ENCODE assay signal across 22 cellular contexts in the genomic region with DNA sequence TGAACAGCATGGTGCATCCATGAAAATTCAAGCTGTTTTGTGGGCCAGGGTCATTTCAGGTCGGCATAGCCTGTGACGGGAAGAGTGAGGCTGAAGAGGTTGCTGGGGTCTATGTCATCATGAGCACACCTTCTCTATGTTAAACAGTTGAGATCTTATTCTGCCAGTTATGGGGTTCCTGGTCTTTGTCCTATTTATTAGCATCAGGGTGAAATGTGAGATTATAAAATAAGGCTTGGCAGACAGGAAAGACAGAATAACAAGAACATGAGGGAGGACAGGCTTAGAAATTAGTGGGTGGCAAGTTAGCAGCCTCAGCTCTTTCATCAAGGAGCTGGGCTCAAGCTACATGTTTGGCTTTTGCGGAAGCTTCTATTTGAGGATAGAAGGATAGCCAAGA. TPM values are rescaled to one million over a fixed set of nuclear protein-coding genes. Genes with fewer than 3 reads are reported as not detected.
A peak's percentile ranks its signal among the peaks of the same experiment; 100 is the strongest.
DNase-seq lines count a peak whose midpoint lies in the region; ATAC-seq lines count a peak whose summit lies in the region.
"Had no signal": no experiment of that assay in that cellular context is flagged by ENCODE, and none has a peak within 500 bp of the region (broad histone marks: within the 10 kb centered on the region; RNA-seq: fewer than 3 reads in every experiment).

No MANE protein-coding gene starts in this region.

- ATAC-seq in stimulated activated naive CD8-positive, alpha-beta T cell treated with anti-CD3 and anti-CD28 coated beads, Interleukin-15, amount 100 ng/mL, for 72 hours, result no peak
- ATAC-seq in stimulated activated memory B cell treated with anti-CD40 and anti-IgM and Interleukin-4, amounts not matched to agents 10 μg/mL and 1 μg/mL and 100 μg/mL, for 72 hours, result no peak
- ATAC-seq: A549, GM12878 had no signal

- no peak overlapping the region for H3K4me3 Mint-ChIP-seq in activated CD4-positive, alpha-beta T cell treated with anti-CD3 and anti-CD28 coated beads, Interleukin-2, amount 10 ng/mL, durations not matched to agents 24 days and 14 days
- H3K4me3 Mint-ChIP-seq in stimulated activated naive CD8-positive, alpha-beta T cell treated with anti-CD3 and anti-CD28 coated beads, Interleukin-15, Interleukin-2, amounts not matched to agents 100 ng/mL and 50 ng/mL, for 24 hours, result no peak overlapping the region
- no peak overlapping the region for H3K4me3 Mint-ChIP-seq in stimulated activated naive CD8-positive, alpha-beta T cell treated with anti-CD3 and anti-CD28 coated beads, Interleukin-15, amount 100 ng/mL, for 72 hours
- H3K4me3 Mint-ChIP-seq in stimulated activated memory B cell treated with anti-CD40 and anti-IgM and Interleukin-4, amounts not matched to agents 10 μg/mL and 1 μg/mL and 100 μg/mL, for 72 hours, result no peak overlapping the region
- H3K4me3 Mint-ChIP-seq: B cell; CD4-positive, alpha-beta memory T cell; CD8-positive, alpha-beta memory T cell had no signal

- H3K27ac Mint-ChIP-seq in activated CD4-positive, alpha-beta T cell treated with anti-CD3 and anti-CD28 coated beads, Interleukin-2, amount 10 ng/mL, durations not matched to agents 24 days and 14 days, result peak overlapping the region; percentile 46
- H3K27ac Mint-ChIP-seq in stimulated activated naive CD8-positive, alpha-beta T cell treated with anti-CD3 and anti-CD28 coated beads, Interleukin-15, Interleukin-2, amounts not matched to agents 100 ng/mL and 50 ng/mL, for 24 hours, result peak overlapping the region; percentile 22
- no peak overlapping the region for H3K27ac Mint-ChIP-seq in stimulated activated naive CD8-positive, alpha-beta T cell treated with anti-CD3 and anti-CD28 coated beads, Interleukin-15, amount 100 ng/mL, for 72 hours
- H3K27ac Mint-ChIP-seq in stimulated activated memory B cell treated with anti-CD40 and anti-IgM and Interleukin-4, amounts not matched to agents 10 μg/mL and 1 μg/mL and 100 μg/mL, for 72 hours, result peak overlapping the region; percentile 66
- H3K27ac Mint-ChIP-seq: B cell; CD4-positive, alpha-beta memory T cell; CD8-positive, alpha-beta memory T cell had no signal

- H3K4me1 Mint-ChIP-seq in activated CD4-positive, alpha-beta T cell treated with anti-CD3 and anti-CD28 coated beads, Interleukin-2, amount 10 ng/mL, durations not matched to agents 24 days and 14 days, result peaks cover 55% of the 10 kb centered on the region
- peaks cover 50% of the 10 kb centered on the region for H3K4me1 Mint-ChIP-seq in stimulated activated naive CD8-positive, alpha-beta T cell treated with anti-CD3 and anti-CD28 coated beads, Interleukin-15, Interleukin-2, amounts not matched to agents 100 ng/mL and 50 ng/mL, for 24 hours (ENCODE audit: low read depth)
- peaks cover 57% of the 10 kb centered on the region for H3K4me1 Mint-ChIP-seq in stimulated activated naive CD8-positive, alpha-beta T cell treated with anti-CD3 and anti-CD28 coated beads, Interleukin-15, amount 100 ng/mL, for 72 hours
- H3K4me1 Mint-ChIP-seq in stimulated activated memory B cell treated with anti-CD40 and anti-IgM and Interleukin-4, amounts not matched to agents 10 μg/mL and 1 μg/mL and 100 μg/mL, for 72 hours, result peaks cover 43% of the 10 kb centered on the region

- peaks cover 6% of the 10 kb centered on the region for H3K36me3 Mint-ChIP-seq in activated CD4-positive, alpha-beta T cell treated with anti-CD3 and anti-CD28 coated beads, Interleukin-2, amount 10 ng/mL, durations not matched to agents 24 days and 14 days (ENCODE audit: low read depth)
- no peaks in the 10 kb centered on the region for H3K36me3 Mint-ChIP-seq in stimulated activated naive CD8-positive, alpha-beta T cell treated with anti-CD3 and anti-CD28 coated beads, Interleukin-15, Interleukin-2, amounts not matched to agents 100 ng/mL and 50 ng/mL, for 24 hours (ENCODE audit: low read depth)
- H3K36me3 Mint-ChIP-seq in stimulated activated memory B cell treated with anti-CD40 and anti-IgM and Interleukin-4, amounts not matched to agents 10 μg/mL and 1 μg/mL and 100 μg/mL, for 72 hours, result no peaks in the 10 kb centered on the region
- H3K36me3 Mint-ChIP-seq: CD4-positive, alpha-beta memory T cell; CD8-positive, alpha-beta memory T cell had no signal

- H3K27me3 Mint-ChIP-seq in activated CD4-positive, alpha-beta T cell treated with anti-CD3 and anti-CD28 coated beads, Interleukin-2, amount 10 ng/mL, durations not matched to agents 24 days and 14 days, result no peaks in the 10 kb centered on the region
- H3K27me3 Mint-ChIP-seq in stimulated activated naive CD8-positive, alpha-beta T cell treated with anti-CD3 and anti-CD28 coated beads, Interleukin-15, Interleukin-2, amounts not matched to agents 100 ng/mL and 50 ng/mL, for 24 hours, result no peaks in the 10 kb centered on the region
- H3K27me3 Mint-ChIP-seq in stimulated activated naive CD8-positive, alpha-beta T cell treated with anti-CD3 and anti-CD28 coated beads, Interleukin-15, amount 100 ng/mL, for 72 hours, result no peaks in the 10 kb centered on the region
- H3K27me3 Mint-ChIP-seq in stimulated activated memory B cell treated with anti-CD40 and anti-IgM and Interleukin-4, amounts not matched to agents 10 μg/mL and 1 μg/mL and 100 μg/mL, for 72 hours, result no peaks in the 10 kb centered on the region
- H3K27me3 Mint-ChIP-seq: B cell had no signal

- peaks cover 10% of the 10 kb centered on the region for H3K9me3 Mint-ChIP-seq in activated CD4-positive, alpha-beta T cell treated with anti-CD3 and anti-CD28 coated beads, Interleukin-2, amount 10 ng/mL, durations not matched to agents 24 days and 14 days
- H3K9me3 Mint-ChIP-seq in stimulated activated naive CD8-positive, alpha-beta T cell treated with anti-CD3 and anti-CD28 coated beads, Interleukin-15, Interleukin-2, amounts not matched to agents 100 ng/mL and 50 ng/mL, for 24 hours, result peaks cover 4% of the 10 kb centered on the region
- H3K9me3 Mint-ChIP-seq in stimulated activated naive CD8-positive, alpha-beta T cell treated with anti-CD3 and anti-CD28 coated beads, Interleukin-15, amount 100 ng/mL, for 72 hours, result no peaks in the 10 kb centered on the region
- no peaks in the 10 kb centered on the region for H3K9me3 Mint-ChIP-seq in stimulated activated memory B cell treated with anti-CD40 and anti-IgM and Interleukin-4, amounts not matched to agents 10 μg/mL and 1 μg/mL and 100 μg/mL, for 72 hours
- H3K9me3 Mint-ChIP-seq: CD8-positive, alpha-beta memory T cell had no signal

- DNase-seq in activated CD4-positive, alpha-beta T cell treated with anti-CD3 and anti-CD28 coated beads, Interleukin-2, amount 10 ng/mL, durations not matched to agents 24 days and 14 days, result no peak
- no peak for DNase-seq in activated CD4-positive, alpha-beta T cell treated with anti-CD3 and anti-CD28 coated beads for 1 hour
- no peak for DNase-seq in stimulated activated naive CD8-positive, alpha-beta T cell treated with anti-CD3 and anti-CD28 coated beads, Interleukin-15, amount 100 ng/mL, for 72 hours
- DNase-seq in NCI-H510A treated with DMSO at 0.1 percent for 48 hours (lab: John Stamatoyannopoulos, UW), result no peak
- DNase-seq: AML-193; CD4-positive, alpha-beta memory T cell; CD8-positive, alpha-beta memory T cell; COR-L47; DMS 273 treated with DMSO at 0.1 percent for 48 hours; DMS153; DMS79; DND-41; EL; GDM1 had no signal

- intact Hi-C loops in activated CD4-positive, alpha-beta T cell treated with anti-CD3 and anti-CD28 coated beads, Interleukin-2, amount 10 ng/mL, durations not matched to agents 24 days and 14 days (cut with micrococcal nuclease), result loop anchor here (10.0 kb wide), 1 partner anchor 689 kb away; a partner anchor contains a TSS

RNA-seq across cellular contexts. Expression of a gene that starts 51.7 kb away (rescaled TPM):
- total RNA-seq in activated CD4-positive, alpha-beta T cell treated with anti-CD3 and anti-CD28 coated beads, Interleukin-2, amount 10 ng/mL, durations not matched to agents 24 days and 14 days, result 0.79 and 0.80 TPM in 2 replicates
- total RNA-seq: A172, Daoy, G401 had no signal

Comparison
In these comparisons a context has a peak if more than half of its experiments do, and no peak if none do; other contexts are left out.
1. H3K27ac Mint-ChIP-seq: peak in activated CD4-positive, alpha-beta T cell treated with anti-CD3 and anti-CD28 coated beads, Interleukin-2, amount 10 ng/mL, durations not matched to agents 24 days and 14 days (single experiment), stimulated activated naive CD8-positive, alpha-beta T cell treated with anti-CD3 and anti-CD28 coated beads, Interleukin-15, Interleukin-2, amounts not matched to agents 100 ng/mL and 50 ng/mL, for 24 hours (single experiment) and stimulated activated memory B cell treated with anti-CD40 and anti-IgM and Interleukin-4, amounts not matched to agents 10 μg/mL and 1 μg/mL and 100 μg/mL, for 72 hours (single experiment); none in stimulated activated naive CD8-positive, alpha-beta T cell treated with anti-CD3 and anti-CD28 coated beads, Interleukin-15, amount 100 ng/mL, for 72 hours (0 of 2).